25 cellular contexts compared by ENCODE assay signal in the genomic region with DNA sequence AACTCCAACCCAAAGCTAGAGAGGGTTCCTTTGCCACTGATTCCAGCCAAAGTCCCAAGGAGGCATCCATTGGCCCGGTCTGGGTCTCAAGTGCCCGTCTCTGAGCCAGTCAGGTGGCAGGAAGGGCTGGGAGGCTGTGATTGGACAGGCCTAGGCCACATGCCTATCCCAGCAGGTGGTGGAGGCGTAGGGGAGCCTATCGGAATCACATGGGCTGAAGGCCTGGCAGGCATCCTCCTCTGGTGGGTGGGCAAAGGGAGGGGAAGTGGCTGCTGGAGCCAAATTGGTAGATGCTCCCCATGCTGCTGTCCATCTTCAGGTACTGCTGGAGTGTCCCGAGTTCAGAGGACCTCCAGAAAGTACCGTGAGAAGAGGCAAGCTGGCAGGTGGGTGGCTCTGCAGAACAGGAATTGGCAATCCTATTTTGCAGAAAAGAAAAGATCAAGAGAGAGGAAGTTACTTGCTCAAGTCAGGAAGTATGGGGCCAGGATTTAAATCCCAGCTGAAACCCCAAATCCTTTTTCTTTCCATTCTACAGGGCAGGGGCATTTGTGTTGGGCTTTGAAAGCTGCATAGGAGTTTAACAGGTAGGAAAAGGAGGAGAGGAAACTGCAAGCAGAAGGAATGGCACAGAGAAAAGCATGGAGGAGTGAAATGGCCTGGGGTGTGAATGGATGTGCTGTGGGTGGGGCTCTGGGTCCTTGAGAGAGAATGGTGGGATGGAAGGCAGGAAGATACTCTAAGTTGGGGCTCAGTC. TPM values are rescaled to one million over a fixed set of nuclear protein-coding genes. Genes with fewer than 3 reads are reported as not detected.
DNase-seq lines count a peak whose midpoint lies in the region; ATAC-seq and TF ChIP-seq lines count a peak whose summit lies in the region.
"Had no signal": no experiment of that assay in that cellular context is flagged by ENCODE, and none has a peak within 500 bp of the region (broad histone marks: within the 10 kb centered on the region; RNA-seq: fewer than 3 reads in every experiment).

No MANE protein-coding gene starts in this region.

- no peaks in the 10 kb centered on the region for H3K4me1 Mint-ChIP-seq in endodermal cell

- no peak overlapping the region for H3K4me3 Mint-ChIP-seq in endodermal cell
- H3K4me3 Mint-ChIP-seq: naive thymus-derived CD4-positive, alpha-beta T cell had no signal

- peak overlapping the region; percentile 38 for H3K4me2 ChIP-seq in Loucy (ENCODE audit: low read depth, low read length, poor library complexity, severe bottlenecking)

- H3K4me3 ChIP-seq in Loucy (ENCODE audit: low read length, poor library complexity, severe bottlenecking) = no peak overlapping the region
- no peak overlapping the region for H3K4me3 ChIP-seq in endodermal cell (ENCODE audit: low read length)
- H3K4me3 ChIP-seq in sigmoid colon = no peak overlapping the region
- H3K4me3 ChIP-seq: adrenal gland, cardiac muscle cell, esophagus squamous epithelium, skin epidermis had no signal

- no peak overlapping the region for H2AFZ ChIP-seq in Loucy (ENCODE audit: low read length)

- no peaks in the 10 kb centered on the region for H3F3A ChIP-seq in Loucy (ENCODE audit: low read depth)

- no peak for TF ChIP-seq POLR2A in sigmoid colon (IDR thresholded peaks at IDR 0.05)

- H3K9me2 ChIP-seq in Loucy (replicated peaks; ENCODE audit: low read depth, low read length) = no peaks in the 10 kb centered on the region

- no peaks in the 10 kb centered on the region for H3K36me3 ChIP-seq in Loucy (ENCODE audit: insufficient read depth, low read length)
- no peaks in the 10 kb centered on the region for H3K36me3 ChIP-seq in endodermal cell (ENCODE audit: control insufficient read depth, insufficient read depth, low read length)
- H3K36me3 ChIP-seq in sigmoid colon = no peaks in the 10 kb centered on the region
- H3K36me3 ChIP-seq: adrenal gland, cardiac muscle cell, esophagus squamous epithelium had no signal

- no peaks in the 10 kb centered on the region for H3K9me3 Mint-ChIP-seq in endodermal cell
- H3K9me3 Mint-ChIP-seq: naive thymus-derived CD4-positive, alpha-beta T cell had no signal

- peaks cover 26% of the 10 kb centered on the region for H3K27me3 Mint-ChIP-seq in endodermal cell (ENCODE audit: insufficient read depth)

- H3K9me3 ChIP-seq in Loucy (ENCODE audit: insufficient read depth, low read depth, low read length) (no peaks in the 10 kb centered on the region), endodermal cell (ENCODE audit: control insufficient read depth, low read length) (no peaks in the 10 kb centered on the region), sigmoid colon (no peaks in the 10 kb centered on the region)
- H3K9me3 ChIP-seq: adrenal gland, esophagus squamous epithelium had no signal

- no peak overlapping the region for H3K27ac Mint-ChIP-seq in endodermal cell

- TF ChIP-seq CTCF in Loucy (conservative IDR thresholded peaks at IDR 0.05; ENCODE audit: low read length) = no peak
- TF ChIP-seq CTCF in endodermal cell (conservative IDR thresholded peaks at IDR 0.05) = no peak
- TF ChIP-seq CTCF in sigmoid colon (IDR thresholded peaks at IDR 0.05) = no peak

- peaks cover 81% of the 10 kb centered on the region for H3K4me1 ChIP-seq in Loucy (ENCODE audit: insufficient read depth, low read length, poor library complexity, severe bottlenecking)
- H3K4me1 ChIP-seq in endodermal cell (ENCODE audit: control insufficient read depth, insufficient read depth, low read length) = no peaks in the 10 kb centered on the region
- peaks cover 0 to 15% (median 13%) of the 10 kb centered on the region in 4 donors for H3K4me1 ChIP-seq in sigmoid colon

- H3K27me3 ChIP-seq in Loucy (ENCODE audit: insufficient read depth, low read length, poor library complexity, severe bottlenecking) = no peaks in the 10 kb centered on the region
- peaks cover 30% of the 10 kb centered on the region for H3K27me3 ChIP-seq in endodermal cell (ENCODE audit: control insufficient read depth, insufficient read depth, low read length, poor library complexity, severe bottlenecking)
- H3K27me3 ChIP-seq in sigmoid colon = peaks cover 8 to 34% (median 15%) of the 10 kb centered on the region in 3 donors

- no peak for ATAC-seq in activated CD4-positive, CD25-positive, alpha-beta regulatory T cell treated with anti-CD3 and anti-CD28 coated beads, Interleukin-2, amount 50 U/mL, for 24 hours
- no peak for ATAC-seq in esophagus mucosa
- ATAC-seq: naive thymus-derived CD4-positive, alpha-beta T cell had no signal

- H3K27ac ChIP-seq in endodermal cell (ENCODE audit: low read depth, low read length) (no peak overlapping the region), sigmoid colon (no peak overlapping the region)
- H3K27ac ChIP-seq: cardiac muscle cell, esophagus squamous epithelium, skin epidermis had no signal

- H3K9ac ChIP-seq in Loucy (ENCODE audit: low read depth, low read length, poor library complexity, severe bottlenecking) (peak overlapping the region; percentile 81), endodermal cell (ENCODE audit: extremely low read depth, low read length, poor library complexity, severe bottlenecking) (no peak overlapping the region)

- 73 to 76% methylated on average over 6 of the region's 6 CpGs for WGBS in endodermal cell (ENCODE audit: insufficient coverage in 1 of 2, insufficient read length in 1 of 2), 2 experiments
- WGBS in sigmoid colon, 2 donors = 75 to 84% methylated on average over 6 of the region's 6 CpGs

- peak; percentile 33 for DNase-seq in NCI-H82 (lab: John Stamatoyannopoulos, UW)
- no peak for DNase-seq in NCI-H82 treated with DMSO at 0.1 percent for 48 hours (lab: John Stamatoyannopoulos, UW; ENCODE audit: unreplicated experiment)
- DNase-seq in endodermal cell = peak; percentile 74
- peak; percentile 36 for DNase-seq in sigmoid colon
- no peak for DNase-seq in T1000 (lab: John Stamatoyannopoulos, UW)
- DNase-seq: 8988T; activated effector memory CD4-positive, alpha-beta T cell treated with Interleukin-2 at 50 U/mL for 16 hours; adrenal gland; C1 segment of cervical spinal cord; esophagus squamous epithelium; mammary epithelial cell; naive thymus-derived CD4-positive, alpha-beta T cell; NCI-H1694 treated with DMSO at 0.1 percent for 48 hours; NCI-H446; SHP77; stimulated activated CD4-positive, alpha-beta T cell treated with anti-CD3 and anti-CD28 coated beads, Interleukin-4, amount 100 ng/mL, for 1 hour; T-helper 9 cell had no signal

- no peaks in the 10 kb centered on the region for H3K36me3 Mint-ChIP-seq in endodermal cell (ENCODE audit: low read depth)
- H3K36me3 Mint-ChIP-seq: naive thymus-derived CD4-positive, alpha-beta T cell had no signal

- no peaks in the 10 kb centered on the region for H3K79me2 ChIP-seq in Loucy (ENCODE audit: insufficient read depth, low read length)

- intact Hi-C loops in sigmoid colon (cut with DNase I) = loop anchor here (10.0 kb wide), 2 partner anchors 127 to 1017 kb away; partner anchors contain the start of gene TXNRD3

- TF ChIP-seq EP300 in sigmoid colon (IDR thresholded peaks at IDR 0.05) = no peak

- H4K20me1 ChIP-seq in Loucy (ENCODE audit: insufficient read depth, low read length, poor library complexity, severe bottlenecking) = no peaks in the 10 kb centered on the region

RNA-seq across cellular contexts. Expression of gene CHST13, which starts 3.7 kb away (rescaled TPM):
- total RNA-seq in endodermal cell = 1 to 10 TPM; 1.6 to 6.7 TPM
- 0.64 TPM for polyA plus RNA-seq in endodermal cell (2013, experiment 1 of 2)
- polyA plus RNA-seq in endodermal cell (2013, experiment 2 of 2) = 0.37 TPM
- total RNA-seq in sigmoid colon = under 1 TPM in 1 of 4 donors, not detected in 3; 0.66 TPM
- under 1 TPM; 0.25 to 0.60 (median 0.46) TPM for polyA plus RNA-seq in sigmoid colon
- not detected for total RNA-seq in esophagus mucosa
- total RNA-seq: mammary epithelial cell, MCF 10A, OCI-LY7, temporal lobe had no signal
- polyA plus RNA-seq: mammary epithelial cell; naive thymus-derived CD4-positive, alpha-beta T cell had no signal

RNA-seq across cellular contexts. Expression of gene UROC1, which starts 10.1 kb away (rescaled TPM):
- total RNA-seq in endodermal cell = not detected
- not detected for polyA plus RNA-seq in endodermal cell (2013, experiment 1 of 2)
- not detected for polyA plus RNA-seq in endodermal cell (2013, experiment 2 of 2)
- not detected for total RNA-seq in sigmoid colon
- polyA plus RNA-seq in sigmoid colon = under 1 TPM in 1 of 3 donors, not detected in 2; 0.03 TPM
- not detected for total RNA-seq in esophagus mucosa
- total RNA-seq: cardiac muscle cell; esophagus squamous epithelium; mammary epithelial cell; MCF 10A; naive thymus-derived CD4-positive, alpha-beta T cell; temporal lobe had no signal
- polyA plus RNA-seq: cardiac muscle cell; mammary epithelial cell; naive thymus-derived CD4-positive, alpha-beta T cell had no signal

RNA-seq across cellular contexts. Expression of gene C3orf22, which starts 31.1 kb away (rescaled TPM):
- total RNA-seq in endodermal cell (not detected), sigmoid colon (under 1 TPM in 1 of 4 donors, not detected in 3; 0.54 TPM), esophagus mucosa (not detected)
- not detected for polyA plus RNA-seq in endodermal cell (2013, experiment 1 of 2)
- not detected for polyA plus RNA-seq in endodermal cell (2013, experiment 2 of 2)
- not detected for polyA plus RNA-seq in sigmoid colon
- total RNA-seq: adrenal gland; cardiac muscle cell; esophagus squamous epithelium; mammary epithelial cell; MCF 10A; naive thymus-derived CD4-positive, alpha-beta T cell; OCI-LY7; temporal lobe had no signal
- polyA plus RNA-seq: adrenal gland; cardiac muscle cell; mammary epithelial cell; naive thymus-derived CD4-positive, alpha-beta T cell had no signal

RNA-seq across cellular contexts. Expression of gene ZXDC, which starts 51.9 kb away (rescaled TPM):
- total RNA-seq in endodermal cell (10 to 100 TPM; 30.5 to 31.6 TPM), sigmoid colon (10 to 100 TPM; 26.4 to 33.8 (median 28.9) TPM), esophagus mucosa (19.1 TPM)
- 22.5 TPM for polyA plus RNA-seq in endodermal cell (2013, experiment 1 of 2)
- polyA plus RNA-seq in endodermal cell (2013, experiment 2 of 2) = 21.5 TPM
- 10 to 100 TPM in 1 of 3 donors, 1 to 10 TPM in 2; 5.5 to 14.4 (median 6.0) TPM for polyA plus RNA-seq in sigmoid colon

Comparison
In these comparisons a context has a peak if more than half of its experiments do, and no peak if none do; other contexts are left out.
1. DNase-seq: peak in NCI-H82 (single experiment), endodermal cell (single experiment) and sigmoid colon (single experiment); none in NCI-H82 treated with DMSO at 0.1 percent for 48 hours (single experiment) and T1000 (single experiment).